ENCODE assay signal across 21 cellular contexts in the genomic region with DNA sequence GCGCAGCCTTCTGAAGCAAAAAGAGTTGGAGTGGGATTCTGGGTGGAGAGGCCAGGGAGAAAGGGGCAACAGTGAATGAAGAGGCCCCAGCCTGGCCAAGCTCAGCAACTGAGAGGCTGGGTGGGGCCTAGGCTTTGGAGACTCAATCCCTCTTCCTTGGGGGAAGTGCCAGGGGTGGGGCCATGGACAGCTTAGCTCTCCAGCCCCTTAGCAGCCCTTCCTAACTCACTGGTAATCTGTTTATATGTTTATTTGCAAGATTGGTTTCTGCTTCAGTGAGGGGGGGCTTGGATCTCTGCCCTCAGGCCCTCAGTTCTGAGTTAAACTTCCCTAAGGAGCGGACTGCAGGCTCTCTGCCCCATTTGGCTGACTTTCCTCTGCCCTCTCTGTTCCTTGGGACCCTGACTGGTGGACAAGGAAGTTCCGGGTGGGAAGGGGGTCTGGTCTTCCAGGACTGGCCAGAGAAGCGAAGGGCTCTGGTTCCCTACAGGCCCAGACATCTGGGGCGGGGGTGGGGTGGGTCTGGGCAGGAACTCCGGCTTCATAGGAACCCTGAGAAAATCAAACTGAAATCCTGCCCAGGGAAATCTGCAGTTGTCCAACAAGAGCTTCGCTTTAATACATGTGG. TPM values are rescaled to one million over a fixed set of nuclear protein-coding genes. Genes with fewer than 3 reads are reported as not detected.
DNase-seq lines count a peak whose midpoint lies in the region; ATAC-seq and TF ChIP-seq lines count a peak whose summit lies in the region.
"Had no signal": no experiment of that assay in that cellular context is flagged by ENCODE, and none has a peak within 500 bp of the region (broad histone marks: within the 10 kb centered on the region; RNA-seq: fewer than 3 reads in every experiment).

No MANE protein-coding gene starts in this region.

- no peaks in the 10 kb centered on the region for H3K36me3 ChIP-seq in ES-I3 (ENCODE audit: insufficient read depth, low read length)
- no peaks in the 10 kb centered on the region for H3K36me3 ChIP-seq in iPS-15b (ENCODE audit: control insufficient read depth, insufficient read depth, low read length)
- H3K36me3 ChIP-seq: BLaER1 treated with 17β-estradiol and CSF1 and Interleukin-3, amounts not matched to agents 10 nM and 100 nM had no signal

- H3K4me3 ChIP-seq in iPS-15b (ENCODE audit: low read depth, low read length), result peak overlapping the region; percentile 18
- H3K4me3 ChIP-seq: BLaER1 treated with 17β-estradiol and CSF1 and Interleukin-3, amounts not matched to agents 10 nM and 100 nM; dorsolateral prefrontal cortex; psoas muscle had no signal

- H3K36me3 Mint-ChIP-seq in WTC11 (no peaks in the 10 kb centered on the region), progenitor cell of endocrine pancreas (ENCODE audit: insufficient read depth) (no peaks in the 10 kb centered on the region)
- H3K36me3 Mint-ChIP-seq: activated CD4-positive, alpha-beta memory T cell treated with anti-CD3 and anti-CD28 coated beads for 36 hours had no signal

- H3K9me3 Mint-ChIP-seq in WTC11 (peaks cover 5% of the 10 kb centered on the region; the same call in 1 of the 2 replicates), progenitor cell of endocrine pancreas (ENCODE audit: low read depth) (peaks cover 21% of the 10 kb centered on the region)
- H3K9me3 Mint-ChIP-seq: activated CD4-positive, alpha-beta memory T cell treated with anti-CD3 and anti-CD28 coated beads for 36 hours had no signal

- H3K9me3 ChIP-seq in ES-I3 (ENCODE audit: control insufficient read depth, insufficient read depth, low read length), result no peaks in the 10 kb centered on the region
- no peaks in the 10 kb centered on the region for H3K9me3 ChIP-seq in iPS-15b (ENCODE audit: control insufficient read depth, insufficient read depth, low read length)
- H3K9me3 ChIP-seq: BLaER1 treated with 17β-estradiol and CSF1 and Interleukin-3, amounts not matched to agents 10 nM and 100 nM; psoas muscle had no signal

- H3K27me3 ChIP-seq in iPS-15b (ENCODE audit: control insufficient read depth, insufficient read depth, low read length), result no peaks in the 10 kb centered on the region

- ATAC-seq in WTC11 (no peak; the same call in 1 of the 2 replicates), GM19467 (IDR thresholded peaks at IDR 0.05; ENCODE audit: unreplicated experiment) (no peak), GM21360 (IDR thresholded peaks at IDR 0.05; ENCODE audit: unreplicated experiment) (no peak)
- ATAC-seq: left colon, T-helper 17 cell had no signal

- in situ Hi-C loops in KBM-7 (cut with MboI; ENCODE audit: low pct_unique_long_range_greater_than_20kb, low sequenced_read_pairs), result no loop called here

- CTCF ChIA-PET in WTC11 (lab: Charles Lee), result no interaction called here
- CTCF ChIA-PET in HEK293T (lab: Yijun Ruan, JAX), result no interaction called here

- H3K27me3 Mint-ChIP-seq in WTC11 (ENCODE audit: low read depth), result no peaks in the 10 kb centered on the region; the same call in 1 of the 2 replicates
- no peaks in the 10 kb centered on the region for H3K27me3 Mint-ChIP-seq in progenitor cell of endocrine pancreas
- H3K27me3 Mint-ChIP-seq: activated CD4-positive, alpha-beta memory T cell treated with anti-CD3 and anti-CD28 coated beads for 36 hours had no signal

- H3K27ac Mint-ChIP-seq in WTC11, result peak overlapping the region; percentile 95
- peak overlapping the region; percentile 88 for H3K27ac Mint-ChIP-seq in progenitor cell of endocrine pancreas
- H3K27ac Mint-ChIP-seq: activated CD4-positive, alpha-beta memory T cell treated with anti-CD3 and anti-CD28 coated beads for 36 hours had no signal

- POLR2A ChIA-PET in WTC11 (lab: Charles Lee), result no interaction called here
- POLR2A ChIA-PET in HEK293T (lab: Yijun Ruan, JAX), result no interaction called here

- peaks cover 25% of the 10 kb centered on the region for H3K4me1 ChIP-seq in ES-I3 (ENCODE audit: insufficient read depth, low read length)
- H3K4me1 ChIP-seq in iPS-15b (ENCODE audit: control insufficient read depth, insufficient read depth, low read length), result peaks cover 6% of the 10 kb centered on the region
- H3K4me1 ChIP-seq: BLaER1 treated with 17β-estradiol and CSF1 and Interleukin-3, amounts not matched to agents 10 nM and 100 nM; psoas muscle had no signal

- DNase-seq in WTC11 (ENCODE audit: low spot score), result no peak
- no peak for DNase-seq in progenitor cell of endocrine pancreas (ENCODE audit: low spot score, unreplicated experiment)
- no peak for DNase-seq in KBM-7
- DNase-seq in HEK293T (ENCODE audit: extremely low spot score), result no peak
- DNase-seq: ACHN; activated CD4-positive, alpha-beta memory T cell treated with anti-CD3 and anti-CD28 coated beads for 36 hours; activated gamma-delta T cell; dorsolateral prefrontal cortex; foreskin fibroblast; left colon; NCI-H187; NCI-H2227 treated with DMSO at 0.1 percent for 48 hours; NCI-H774; psoas muscle; stimulated activated CD8-positive, alpha-beta memory T cell treated with anti-CD3 and anti-CD28 coated beads, Interleukin-4, amount 100 ng/mL, for 48 hours; T-helper 17 cell had no signal

- H3K4me3 Mint-ChIP-seq in WTC11 (peak overlapping the region; percentile 64), progenitor cell of endocrine pancreas (ENCODE audit: low read depth) (no peak overlapping the region)
- H3K4me3 Mint-ChIP-seq: activated CD4-positive, alpha-beta memory T cell treated with anti-CD3 and anti-CD28 coated beads for 36 hours; T-helper 17 cell had no signal

- H3K4me1 Mint-ChIP-seq in WTC11 (peaks cover 25% of the 10 kb centered on the region), progenitor cell of endocrine pancreas (ENCODE audit: low read depth) (peaks cover 16% of the 10 kb centered on the region)

- H3K9ac ChIP-seq in ES-I3 (ENCODE audit: low read depth, low read length) (peak overlapping the region; percentile 50), iPS-15b (ENCODE audit: low read depth, low read length) (no peak overlapping the region)
- H3K9ac ChIP-seq: BLaER1 treated with 17β-estradiol and CSF1 and Interleukin-3, amounts not matched to agents 10 nM and 100 nM had no signal

- TF ChIP-seq CTCF in WTC11 (IDR thresholded peaks at IDR 0.05) (no peak), progenitor cell of endocrine pancreas (IDR thresholded peaks at IDR 0.05; ENCODE audit: unreplicated experiment) (no peak)

TF ChIP-seq in WTC11, 78 proteins besides CTCF, POLR2A, EP300 and RAD21:
- TF ChIP-seq SP1 (CRISPR knock-in tag; conservative IDR thresholded peaks at IDR 0.05), result no peak
TF ChIP-seq in WTC11: peak in this region for 0.

TF ChIP-seq in HEK293T, 16 proteins besides CTCF, POLR2A, EP300 and RAD21:
- TF ChIP-seq SUZ12 (IDR thresholded peaks at IDR 0.05) (no peak), ELF4 (IDR thresholded peaks at IDR 0.05) (no peak), SP1 (IDR thresholded peaks at IDR 0.05) (no peak), LEF1 (IDR thresholded peaks at IDR 0.05; ENCODE audit: borderline replicate concordance) (no peak), HDGF (IDR thresholded peaks at IDR 0.05; ENCODE audit: borderline replicate concordance) (no peak), TARDBP (IDR thresholded peaks at IDR 0.05) (no peak), L3MBTL2 (conservative IDR thresholded peaks at IDR 0.05) (no peak), ARNT (IDR thresholded peaks at IDR 0.05) (no peak), BHLHE40 (IDR thresholded peaks at IDR 0.05; ENCODE audit: borderline replicate concordance) (no peak), FOXM1 (IDR thresholded peaks at IDR 0.05; ENCODE audit: borderline replicate concordance) (no peak), CTBP1 (IDR thresholded peaks at IDR 0.05; ENCODE audit: borderline replicate concordance) (no peak)
- TF ChIP-seq, protein P1, sequence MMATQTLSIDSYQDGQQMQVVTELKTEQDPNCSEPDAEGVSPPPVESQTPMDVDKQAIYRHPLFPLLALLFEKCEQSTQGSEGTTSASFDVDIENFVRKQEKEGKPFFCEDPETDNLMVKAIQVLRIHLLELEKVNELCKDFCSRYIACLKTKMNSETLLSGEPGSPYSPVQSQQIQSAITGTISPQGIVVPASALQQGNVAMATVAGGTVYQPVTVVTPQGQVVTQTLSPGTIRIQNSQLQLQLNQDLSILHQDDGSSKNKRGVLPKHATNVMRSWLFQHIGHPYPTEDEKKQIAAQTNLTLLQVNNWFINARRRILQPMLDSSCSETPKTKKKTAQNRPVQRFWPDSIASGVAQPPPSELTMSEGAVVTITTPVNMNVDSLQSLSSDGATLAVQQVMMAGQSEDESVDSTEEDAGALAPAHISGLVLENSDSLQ (IDR thresholded peaks at IDR 0.05), result no peak

RNA-seq across cellular contexts. Expression of a gene that starts 51.4 kb away (rescaled TPM):
- 13.1 to 14.0 TPM (median 13.7 TPM) in 3 replicates for total RNA-seq in WTC11 (2021)
- 3.2 and 3.4 TPM in 2 replicates for total RNA-seq in progenitor cell of endocrine pancreas
